Comparison of ENCODE assay signal across 8 cellular contexts in the genomic region with DNA sequence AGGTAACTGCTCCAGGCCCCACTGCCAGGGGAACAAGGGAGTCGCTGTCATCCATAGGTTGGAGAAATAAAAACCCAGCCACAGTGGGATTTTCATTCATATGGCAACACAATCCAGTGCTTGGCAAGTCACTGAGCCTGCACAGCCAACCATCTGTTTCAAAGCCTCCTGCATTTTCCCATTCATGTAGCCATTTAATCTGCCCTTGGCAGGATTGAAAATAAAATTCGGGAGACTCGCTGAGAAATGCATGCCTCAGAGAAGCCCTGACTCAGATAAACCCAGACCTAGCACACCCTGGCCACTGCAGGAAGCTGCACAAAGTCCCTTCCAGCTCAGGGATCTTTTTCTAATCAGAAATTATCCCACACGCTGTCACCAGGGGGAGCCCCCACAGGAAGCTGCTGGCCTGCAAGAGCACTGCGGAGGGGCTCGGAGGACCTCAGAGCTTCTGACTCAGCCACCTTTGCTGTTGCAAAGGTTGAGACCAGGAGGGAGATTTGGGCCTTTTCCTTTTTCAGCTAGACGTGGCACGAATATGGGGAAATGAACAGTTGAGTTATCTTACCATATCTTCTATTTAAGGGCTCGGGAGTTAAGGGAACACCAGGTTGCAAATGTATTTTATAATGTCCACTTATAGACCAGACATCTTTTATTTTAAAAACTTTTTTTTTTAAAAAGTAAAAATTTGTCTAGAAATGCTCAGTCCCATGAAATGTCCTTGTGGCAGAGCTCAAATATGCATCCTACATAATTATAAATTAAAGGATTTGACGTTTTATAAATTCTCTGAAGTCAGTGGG.
DNase-seq lines count a peak whose midpoint lies in the region; ATAC-seq and TF ChIP-seq lines count a peak whose summit lies in the region.

No MANE protein-coding gene starts in this region.

- in situ Hi-C loops in Caki2 (cut with HindIII; ENCODE audit: low pct_unique_long_range_greater_than_20kb, low sequenced_read_pairs) = no loop called here

- TF ChIP-seq CTCF in nephron progenitor cell (IDR thresholded peaks at IDR 0.05) = peak; percentile 86

- peaks cover 12% of the 10 kb centered on the region for H3K4me1 Mint-ChIP-seq in nephron progenitor cell
- peaks cover 20% of the 10 kb centered on the region for H3K4me1 Mint-ChIP-seq in stimulated activated naive CD8-positive, alpha-beta T cell treated with anti-CD3 and anti-CD28 coated beads, Interleukin-15, amount 100 ng/mL, for 72 hours

- H3K27me3 Mint-ChIP-seq in nephron progenitor cell (ENCODE audit: low read depth, poor library complexity) = peaks cover 17% of the 10 kb centered on the region
- H3K27me3 Mint-ChIP-seq in stimulated activated naive CD8-positive, alpha-beta T cell treated with anti-CD3 and anti-CD28 coated beads, Interleukin-15, amount 100 ng/mL, for 72 hours = peaks cover 19% of the 10 kb centered on the region

- H3K36me3 ChIP-seq in NT2/D1 (ENCODE audit: insufficient read depth, insufficient read length, low read length) = no peaks in the 10 kb centered on the region

- DNase-seq in Caki2 (ENCODE audit: low read depth) = peak; percentile 84
- DNase-seq in NT2/D1 (ENCODE audit: low read depth, low spot score) = peak; percentile 81
- peak; percentile 80 for DNase-seq in activated CD8-positive, alpha-beta memory T cell treated with anti-CD3 and anti-CD28 coated beads, Interleukin-2, amount 50 U/mL, for 48 hours
- peak; percentile 82 for DNase-seq in nephron progenitor cell
- peak; percentile 62 to 71 for DNase-seq in stimulated activated naive CD8-positive, alpha-beta T cell treated with anti-CD3 and anti-CD28 coated beads, Interleukin-15, amount 100 ng/mL, for 72 hours

- H3K27me3 ChIP-seq in NT2/D1 (ENCODE audit: insufficient read depth, insufficient read length) = no peaks in the 10 kb centered on the region

- ATAC-seq in GM19397 (IDR thresholded peaks at IDR 0.05; ENCODE audit: unreplicated experiment) (peak; percentile 93), HG03457 (IDR thresholded peaks at IDR 0.05; ENCODE audit: unreplicated experiment) (peak; percentile 98), esophagus mucosa (peak; percentile 68)
- ATAC-seq in stimulated activated naive CD8-positive, alpha-beta T cell treated with anti-CD3 and anti-CD28 coated beads, Interleukin-15, amount 100 ng/mL, for 72 hours = peak; percentile 88

- H3K27ac Mint-ChIP-seq in nephron progenitor cell = no peak overlapping the region
- H3K27ac Mint-ChIP-seq in stimulated activated naive CD8-positive, alpha-beta T cell treated with anti-CD3 and anti-CD28 coated beads, Interleukin-15, amount 100 ng/mL, for 72 hours = no peak overlapping the region

- H3K4me3 ChIP-seq in NT2/D1 (ENCODE audit: insufficient read length, low read depth) = no peak overlapping the region

- no peaks in the 10 kb centered on the region for H3K4me1 ChIP-seq in NT2/D1 (ENCODE audit: insufficient read depth, insufficient read length)

- no peaks in the 10 kb centered on the region for H3K36me3 Mint-ChIP-seq in nephron progenitor cell (ENCODE audit: low read depth)

- H3K9me3 Mint-ChIP-seq in nephron progenitor cell = no peaks in the 10 kb centered on the region
- H3K9me3 Mint-ChIP-seq in stimulated activated naive CD8-positive, alpha-beta T cell treated with anti-CD3 and anti-CD28 coated beads, Interleukin-15, amount 100 ng/mL, for 72 hours = no peaks in the 10 kb centered on the region

- no peaks in the 10 kb centered on the region for H3K9me3 ChIP-seq in NT2/D1 (ENCODE audit: insufficient read depth, low read length)

- H3K9ac ChIP-seq in NT2/D1 (ENCODE audit: insufficient read length, low read depth) = no peak overlapping the region

- H3K4me3 Mint-ChIP-seq in nephron progenitor cell = no peak overlapping the region
- no peak overlapping the region for H3K4me3 Mint-ChIP-seq in stimulated activated naive CD8-positive, alpha-beta T cell treated with anti-CD3 and anti-CD28 coated beads, Interleukin-15, amount 100 ng/mL, for 72 hours
